ENCODE assay signal across 21 cellular contexts in genomic region chr5:96864922-96865545, GRCh38. TPM values are rescaled to one million over a fixed set of nuclear protein-coding genes. Genes with fewer than 3 reads are reported as not detected.
DNase-seq lines count a peak whose midpoint lies in the region; ATAC-seq, FAIRE-seq and TF ChIP-seq lines count a peak whose summit lies in the region.
"Had no signal": no experiment of that assay in that cellular context is flagged by ENCODE, and none has a peak within 500 bp of the region (broad histone marks: within the 10 kb centered on the region; RNA-seq: fewer than 3 reads in every experiment).

No MANE protein-coding gene starts in this region.

- 0% methylated on average over 1 of the region's 1 CpG for WGBS in HepG2 (ENCODE audit: low lambda C conversion rate)
- 33% methylated on average over 1 of the region's 1 CpG for WGBS in right lobe of liver (ENCODE audit: insufficient coverage, low coverage, low lambda C conversion rate, missing lambda C conversion rate)
- WGBS in stomach, 5 donors: 59 to 78% (median 63%) methylated on average over 1 of the region's 1 CpG

- H3K27me3 ChIP-seq in astrocyte (ENCODE audit: insufficient read depth, low read length): no peaks in the 10 kb centered on the region
- H3K27me3 ChIP-seq in HepG2 (ENCODE audit: control insufficient read depth in 1 of 2, insufficient read depth in 2 of 2, low read length in 2 of 2): no peaks in the 10 kb centered on the region; a peak in 1 of 5 replicates
- H3K27me3 ChIP-seq in right lobe of liver: no peaks in the 10 kb centered on the region
- no peaks in the 10 kb centered on the region for H3K27me3 ChIP-seq in stomach
- H3K27me3 ChIP-seq: BLaER1 treated with 17β-estradiol and CSF1 and Interleukin-3, amounts not matched to agents 10 nM and 100 nM had no signal

- CTCF ChIA-PET in HepG2 (lab: Yijun Ruan, JAX; ENCODE audit: low intra/inter-chr PET ratio, low total read pairs): no interaction called here

- TF ChIP-seq CTCF in astrocyte (IDR thresholded peaks at IDR 0.05; ENCODE audit: insufficient read depth, low read depth, low read length) (no peak), HepG2 (CRISPR knock-in tag; IDR thresholded peaks at IDR 0.05) (no peak), right lobe of liver (IDR thresholded peaks at IDR 0.05) (no peak), stomach (IDR thresholded peaks at IDR 0.05) (no peak)

- no peak for TF ChIP-seq EP300 in HepG2 (IDR thresholded peaks at IDR 0.05; ENCODE audit: low read depth in 2 of 2, low read length in 2 of 2)
- no peak for TF ChIP-seq EP300 in HepG2 (CRISPR knock-in tag; IDR thresholded peaks at IDR 0.05; ENCODE audit: borderline replicate concordance)
- no peak for TF ChIP-seq EP300 in stomach (IDR thresholded peaks at IDR 0.05)

- in situ Hi-C loops in HepG2 (cut with HindIII; ENCODE audit: extremely low pct_ligation_motif_present, low pct_unique_long_range_greater_than_20kb): no loop called here

- no peaks in the 10 kb centered on the region for H3K36me3 Mint-ChIP-seq in astrocyte (ENCODE audit: low read depth, unreplicated experiment)
- H3K36me3 Mint-ChIP-seq: CD8-positive, alpha-beta T cell had no signal

- no peak overlapping the region for H2AFZ ChIP-seq in astrocyte (ENCODE audit: low read depth, low read length)
- no peak overlapping the region for H2AFZ ChIP-seq in HepG2 (ENCODE audit: low read length)

- H3K36me3 ChIP-seq in astrocyte (ENCODE audit: insufficient read depth, low read length) (no peaks in the 10 kb centered on the region), HepG2 (replicated peaks in 1 of 2; ENCODE audit: control insufficient read depth in 1 of 2, insufficient read depth in 2 of 2, low read length in 2 of 2) (no peaks in the 10 kb centered on the region), right lobe of liver (no peaks in the 10 kb centered on the region), stomach (no peaks in the 10 kb centered on the region)
- H3K36me3 ChIP-seq: BLaER1 treated with 17β-estradiol and CSF1 and Interleukin-3, amounts not matched to agents 10 nM and 100 nM had no signal

- BruUV-seq in HepG2 (replicated peaks; lab: Mats Ljungman, UMichigan): no TSS peak

- POLR2A ChIA-PET in HepG2 (lab: Yijun Ruan, JAX): no interaction called here

- H3K27ac Mint-ChIP-seq in astrocyte (ENCODE audit: unreplicated experiment): no peak overlapping the region
- H3K27ac Mint-ChIP-seq: B cell; CD4-positive, alpha-beta T cell; CD8-positive, alpha-beta T cell had no signal

- FAIRE-seq in astrocyte (lab: Jason Lieb, UNC) (peak; percentile 23), HepG2 (lab: Jason Lieb, UNC) (no peak), HTR-8/SVneo (lab: Jason Lieb, UNC) (no peak)
- FAIRE-seq: D721Med had no signal

- no peak overlapping the region for H3K4me3 ChIP-seq in astrocyte (ENCODE audit: insufficient read depth, low read depth, low read length)
- H3K4me3 ChIP-seq in HepG2 (replicated peaks in 1 of 3; ENCODE audit: insufficient read depth in 1 of 3, low read depth in 2 of 3, low read length in 3 of 3): no peak overlapping the region
- H3K4me3 ChIP-seq in right lobe of liver: no peak overlapping the region
- H3K4me3 ChIP-seq in stomach: no peak overlapping the region
- H3K4me3 ChIP-seq: BLaER1 treated with 17β-estradiol and CSF1 and Interleukin-3, amounts not matched to agents 10 nM and 100 nM had no signal

- no peak for TF ChIP-seq RAD21 in HepG2 (CRISPR knock-in tag; IDR thresholded peaks at IDR 0.05)

- TF ChIP-seq POLR2A in HepG2 (IDR thresholded peaks at IDR 0.05; ENCODE audit: insufficient read depth in 1 of 2, low read depth in 2 of 2, low read length in 2 of 2) (no peak), right lobe of liver (IDR thresholded peaks at IDR 0.05) (no peak), stomach (IDR thresholded peaks at IDR 0.05) (no peak)

- H4K20me1 ChIP-seq in astrocyte (ENCODE audit: insufficient read depth, low read length) (no peaks in the 10 kb centered on the region), HepG2 (ENCODE audit: insufficient read depth, low read length) (no peaks in the 10 kb centered on the region)
- H4K20me1 ChIP-seq: BLaER1 treated with 17β-estradiol and CSF1 and Interleukin-3, amounts not matched to agents 10 nM and 100 nM had no signal

- H3K4me2 ChIP-seq in astrocyte (ENCODE audit: low read length) (no peak overlapping the region), HepG2 (ENCODE audit: low read depth, low read length) (no peak overlapping the region)
- H3K4me2 ChIP-seq: BLaER1 treated with 17β-estradiol and CSF1 and Interleukin-3, amounts not matched to agents 10 nM and 100 nM had no signal

- H3K27ac ChIP-seq in astrocyte (ENCODE audit: low read depth, low read length) (no peak overlapping the region), HepG2 (ENCODE audit: extremely low read length, insufficient read depth, low read length) (no peak overlapping the region), right lobe of liver (peak overlapping the region in 2 of 3 donors; percentile 10 to 50), stomach (no peak overlapping the region)
- H3K27ac ChIP-seq: BLaER1 treated with 17β-estradiol and CSF1 and Interleukin-3, amounts not matched to agents 10 nM and 100 nM; C4-2B had no signal

- DNase-seq in astrocyte (ENCODE audit: low read depth) (no peak), left colon (no peak), HepG2 (ENCODE audit: low spot score) (peak; percentile 18), right lobe of liver (no peak), HTR-8/SVneo (ENCODE audit: insufficient read length, low spot score) (no peak), posterior vena cava (ENCODE audit: low spot score) (no peak), AG08396 (ENCODE audit: low spot score) (no peak), stomach (no peak)
- DNase-seq: 8988T; ACHN; AML-193; Caco-2; Calu3; CD4-positive, alpha-beta T cell; CD8-positive, alpha-beta T cell; DMS79 treated with DMSO at 0.1 percent for 48 hours; GF-D8 had no signal

- H3K9me3 Mint-ChIP-seq in astrocyte (ENCODE audit: unreplicated experiment): peaks cover 2% of the 10 kb centered on the region
- H3K9me3 Mint-ChIP-seq: CD4-positive, alpha-beta T cell; CD8-positive, alpha-beta T cell had no signal

- peak; percentile 30 for ATAC-seq in left colon
- ATAC-seq in HepG2: peak; percentile 56
- ATAC-seq in right lobe of liver: peak; percentile 63 to 78 (median 68)
- ATAC-seq: CD8-positive, alpha-beta T cell had no signal

- H3K9me3 ChIP-seq in astrocyte (ENCODE audit: insufficient read depth, low read depth, low read length) (no peaks in the 10 kb centered on the region), HepG2 (ENCODE audit: low read length) (no peaks in the 10 kb centered on the region), right lobe of liver (no peaks in the 10 kb centered on the region), stomach (no peaks in the 10 kb centered on the region)
- H3K9me3 ChIP-seq: BLaER1 treated with 17β-estradiol and CSF1 and Interleukin-3, amounts not matched to agents 10 nM and 100 nM; Caco-2 had no signal

- H3K4me3 Mint-ChIP-seq in astrocyte (ENCODE audit: unreplicated experiment): no peak overlapping the region
- H3K4me3 Mint-ChIP-seq: B cell; CD4-positive, alpha-beta T cell; CD8-positive, alpha-beta T cell had no signal

- peaks cover 6% of the 10 kb centered on the region for H3K27me3 Mint-ChIP-seq in astrocyte (ENCODE audit: low read depth, unreplicated experiment)
- H3K27me3 Mint-ChIP-seq: CD4-positive, alpha-beta T cell had no signal

- H3K9ac ChIP-seq in astrocyte (ENCODE audit: low read length): no peak overlapping the region
- no peak overlapping the region for H3K9ac ChIP-seq in HepG2 (ENCODE audit: insufficient read depth, low read depth, low read length)
- H3K9ac ChIP-seq: BLaER1 treated with 17β-estradiol and CSF1 and Interleukin-3, amounts not matched to agents 10 nM and 100 nM had no signal

- no peaks in the 10 kb centered on the region for H3K4me1 Mint-ChIP-seq in astrocyte (ENCODE audit: low read depth, unreplicated experiment)

- H3K79me2 ChIP-seq in astrocyte (ENCODE audit: insufficient read depth, low read length) (no peaks in the 10 kb centered on the region), HepG2 (ENCODE audit: insufficient read depth, low read length) (no peaks in the 10 kb centered on the region)

- intact Hi-C loops in left colon (cut with DNase I, micrococcal nuclease) (loop anchor here in 1 of 2 donors (5.0 to 10.0 kb wide), 2 partner anchors 140 to 297 kb away; no protein-coding TSS in a partner anchor), HepG2 (cut with micrococcal nuclease; ENCODE audit: unreplicated experiment) (loop anchor here (5.0 kb wide), 3 partner anchors 132 to 277 kb away; partner anchors contain the start of gene LIX1), right lobe of liver (cut with DNase I) (no loop called here), posterior vena cava (cut with DNase I) (loop anchor here in 1 of 2 donors (5.0 kb wide), 1 partner anchor 798 kb away; no protein-coding TSS in a partner anchor), stomach (cut with DNase I; ENCODE audit: low total_unique reads) (loop anchor here (5.0 kb wide), 1 partner anchor 297 kb away; no protein-coding TSS in a partner anchor)

- no peaks in the 10 kb centered on the region for H3K4me1 ChIP-seq in astrocyte (ENCODE audit: insufficient read depth, low read length)
- peaks cover 54% of the 10 kb centered on the region for H3K4me1 ChIP-seq in HepG2 (ENCODE audit: insufficient read depth, low read length)
- H3K4me1 ChIP-seq in right lobe of liver: no peaks in the 10 kb centered on the region
- H3K4me1 ChIP-seq in stomach: peaks cover 0 to 5% (median 0%) of the 10 kb centered on the region in 4 donors

RNA-seq across cellular contexts. Expression of gene ERAP2, which starts 11.3 kb away (rescaled TPM):
- 2.3 and 2.5 TPM in 2 replicates for total RNA-seq in astrocyte
- 10 to 100 TPM; 21.2 to 35.3 TPM for total RNA-seq in left colon
- total RNA-seq in HepG2 (2016; rRNA removed; fragmentation: Illumina TruSeq; extraction: Trizol): 12.8 and 16.6 TPM in 2 replicates
- total RNA-seq in HepG2 (2016; cell fraction: cytosol; rRNA removed; fragmentation: Illumina TruSeq; extraction: Trizol; ENCODE audit: low read depth): 2.9 and 3.2 TPM in 2 replicates
- 12.2 and 17.5 TPM in 2 replicates for total RNA-seq in HepG2 (2016; cell fraction: insoluble cytoplasmic fraction; rRNA removed; fragmentation: Illumina TruSeq; extraction: Trizol)
- total RNA-seq in HepG2 (2016; cell fraction: membrane; rRNA removed; fragmentation: Illumina TruSeq; extraction: Trizol): 4.6 and 5.8 TPM in 2 replicates
- 24.6 and 25.0 TPM in 2 replicates for total RNA-seq in HepG2 (2016; cell fraction: nucleus; rRNA removed; fragmentation: Illumina TruSeq; extraction: Trizol)
- 12.5 and 12.8 TPM in 2 replicates for polyA plus RNA-seq in HepG2 (2011; rRNA removed)
- polyA plus RNA-seq in HepG2 (2011; cell fraction: cytosol; rRNA removed): 6.7 and 9.8 TPM in 2 replicates
- polyA plus RNA-seq in HepG2 (2011; cell fraction: nucleus; rRNA removed): 4.3 and 5.6 TPM in 2 replicates
- 6.6 and 7.6 TPM in 2 replicates for polyA plus RNA-seq in HepG2 (2012)
- polyA plus RNA-seq in HepG2 (2016; cell fraction: cytosol; fragmentation: Illumina TruSeq; extraction: Trizol; ENCODE audit: low read depth): 0.45 and 0.54 TPM in 2 replicates
- polyA plus RNA-seq in HepG2 (2016; cell fraction: insoluble cytoplasmic fraction; fragmentation: Illumina TruSeq; extraction: Trizol; ENCODE audit: low read depth): 7.8 and 8.4 TPM in 2 replicates
- polyA plus RNA-seq in HepG2 (2016; cell fraction: membrane; fragmentation: Illumina TruSeq; extraction: Trizol; ENCODE audit: low read depth): 1.5 and 2.1 TPM in 2 replicates
- 15.5 and 16.2 TPM in 2 replicates for polyA plus RNA-seq in HepG2 (2016; cell fraction: nucleus; fragmentation: Illumina TruSeq; extraction: Trizol; ENCODE audit: insufficient read depth, low read depth)
- 14.6 and 24.3 TPM in 2 replicates for polyA minus RNA-seq in HepG2 (2011; rRNA and poly(A)+ RNA removed; ENCODE audit: low replicate concordance)
- polyA minus RNA-seq in HepG2 (2011; cell fraction: cytosol; rRNA and poly(A)+ RNA removed): 9.4 and 9.8 TPM in 2 replicates
- 29.4 and 34.1 TPM in 2 replicates for polyA minus RNA-seq in HepG2 (2011; cell fraction: nucleus; rRNA and poly(A)+ RNA removed)
- 10 to 100 TPM in 2 of 6 experiments, 1 to 10 TPM in 4; 1.5 to 13.3 (median 8.4) TPM for total RNA-seq in right lobe of liver
- total RNA-seq in posterior vena cava: 1 to 10 TPM; 4.8 to 9.6 TPM
- total RNA-seq in stomach: 10 to 100 TPM in 4 of 5 donors, 1 to 10 TPM in 1; 5.5 to 26.8 (median 16.7) TPM
- 10 to 100 TPM in 1 of 3 donors, 1 to 10 TPM in 1, under 1 TPM in 1; 0.68 to 13.2 (median 1.2) TPM for polyA plus RNA-seq in stomach

RNA-seq across cellular contexts. Expression of gene ERAP1, which starts 57.3 kb away (rescaled TPM):
- total RNA-seq in astrocyte: 62.2 and 72.9 TPM in 2 replicates
- 100 to 1,000 TPM; 112 to 120 TPM for total RNA-seq in left colon
- 13.8 and 21.0 TPM in 2 replicates for total RNA-seq in HepG2 (2016; rRNA removed; fragmentation: Illumina TruSeq; extraction: Trizol)
- total RNA-seq in HepG2 (2016; cell fraction: cytosol; rRNA removed; fragmentation: Illumina TruSeq; extraction: Trizol; ENCODE audit: low read depth): 2.0 TPM in 2 replicates
- total RNA-seq in HepG2 (2016; cell fraction: insoluble cytoplasmic fraction; rRNA removed; fragmentation: Illumina TruSeq; extraction: Trizol): 11.5 and 18.8 TPM in 2 replicates
- 5.1 and 5.4 TPM in 2 replicates for total RNA-seq in HepG2 (2016; cell fraction: membrane; rRNA removed; fragmentation: Illumina TruSeq; extraction: Trizol)
- total RNA-seq in HepG2 (2016; cell fraction: nucleus; rRNA removed; fragmentation: Illumina TruSeq; extraction: Trizol): 33.0 and 34.9 TPM in 2 replicates
- polyA plus RNA-seq in HepG2 (2011; rRNA removed): 44.4 and 52.2 TPM in 2 replicates
- 26.1 and 29.4 TPM in 2 replicates for polyA plus RNA-seq in HepG2 (2011; cell fraction: cytosol; rRNA removed)
- 38.8 and 46.1 TPM in 2 replicates for polyA plus RNA-seq in HepG2 (2011; cell fraction: nucleus; rRNA removed)
- polyA plus RNA-seq in HepG2 (2012): 28.1 and 31.0 TPM in 2 replicates
- polyA plus RNA-seq in HepG2 (2016; cell fraction: cytosol; fragmentation: Illumina TruSeq; extraction: Trizol; ENCODE audit: low read depth): 0.70 and 1.2 TPM in 2 replicates
- polyA plus RNA-seq in HepG2 (2016; cell fraction: insoluble cytoplasmic fraction; fragmentation: Illumina TruSeq; extraction: Trizol; ENCODE audit: low read depth): 9.4 and 9.5 TPM in 2 replicates
- 2.2 and 3.1 TPM in 2 replicates for polyA plus RNA-seq in HepG2 (2016; cell fraction: membrane; fragmentation: Illumina TruSeq; extraction: Trizol; ENCODE audit: low read depth)
- polyA plus RNA-seq in HepG2 (2016; cell fraction: nucleus; fragmentation: Illumina TruSeq; extraction: Trizol; ENCODE audit: insufficient read depth, low read depth): 23.4 and 26.5 TPM in 2 replicates
- polyA minus RNA-seq in HepG2 (2011; rRNA and poly(A)+ RNA removed; ENCODE audit: low replicate concordance): 74.8 and 88.4 TPM in 2 replicates
- polyA minus RNA-seq in HepG2 (2011; cell fraction: cytosol; rRNA and poly(A)+ RNA removed): 27.5 and 57.6 TPM in 2 replicates
- polyA minus RNA-seq in HepG2 (2011; cell fraction: nucleus; rRNA and poly(A)+ RNA removed): 69.9 and 74.5 TPM in 2 replicates
- total RNA-seq in right lobe of liver: 10 to 100 TPM; 29.3 to 54.7 (median 34.1) TPM
- 10 to 100 TPM; 31.8 to 44.6 TPM for total RNA-seq in posterior vena cava
- 10 to 100 TPM; 23.5 to 69.4 (median 53.6) TPM for total RNA-seq in stomach
- 1 to 10 TPM; 5.5 to 8.0 (median 5.9) TPM for polyA plus RNA-seq in stomach

Comparison
In these comparisons a context has a peak if more than half of its experiments do, and no peak if none do; other contexts are left out.
1. H3K27ac ChIP-seq: peak in right lobe of liver (2 of 3); none in astrocyte (single experiment), HepG2 (single experiment) and stomach (0 of 5).
2. intact Hi-C loops: an anchor here in HepG2 (5.0 kb wide) and stomach (5.0 kb wide); none called in right lobe of liver.
3. Peak in every context shown above with its lines, with median percentiles within 50 percentile points of each other: ATAC-seq.